In genomic region chr12:89762498-89763170, GRCh38 we compare ENCODE assay signal across 21 cellular contexts. TPM values are rescaled to one million over a fixed set of nuclear protein-coding genes. Genes with fewer than 3 reads are reported as not detected.
DNase-seq lines count a peak whose midpoint lies in the region; ATAC-seq and TF ChIP-seq lines count a peak whose summit lies in the region.
"Had no signal": no experiment of that assay in that cellular context is flagged by ENCODE, and none has a peak within 500 bp of the region (broad histone marks: within the 10 kb centered on the region; RNA-seq: fewer than 3 reads in every experiment).

No MANE protein-coding gene starts in this region.

- H3K9me3 Mint-ChIP-seq in activated CD8-positive, alpha-beta T cell treated with anti-CD3 and anti-CD28 coated beads for 36 hours: peaks cover 8% of the 10 kb centered on the region
- no peaks in the 10 kb centered on the region for H3K9me3 Mint-ChIP-seq in stimulated activated memory B cell treated with anti-CD40 and anti-IgM and Interleukin-4, amounts not matched to agents 10 μg/mL and 1 μg/mL and 100 μg/mL, for 72 hours
- H3K9me3 Mint-ChIP-seq in activated naive CD4-positive, alpha-beta T cell treated with anti-CD3 and anti-CD28 coated beads, Interleukin-2, amount 50 U/mL, for 72 hours: peaks cover 4 to 10% of the 10 kb centered on the region in 2 donors

- TF ChIP-seq CTCF in activated CD8-positive, alpha-beta T cell treated with anti-CD3 and anti-CD28 coated beads for 36 hours (IDR thresholded peaks at IDR 0.05): no peak
- no peak for TF ChIP-seq CTCF in MM.1S (IDR thresholded peaks at IDR 0.05; ENCODE audit: low read length)

- H2AFZ ChIP-seq in MM.1S (ENCODE audit: low read length): no peak overlapping the region
- H2AFZ ChIP-seq: hepatocyte had no signal

- H3K27ac Mint-ChIP-seq in activated CD8-positive, alpha-beta T cell treated with anti-CD3 and anti-CD28 coated beads for 36 hours: no peak overlapping the region
- no peak overlapping the region for H3K27ac Mint-ChIP-seq in stimulated activated memory B cell treated with anti-CD40 and anti-IgM and Interleukin-4, amounts not matched to agents 10 μg/mL and 1 μg/mL and 100 μg/mL, for 72 hours
- no peak overlapping the region for H3K27ac Mint-ChIP-seq in activated naive CD4-positive, alpha-beta T cell treated with anti-CD3 and anti-CD28 coated beads, Interleukin-2, amount 50 U/mL, for 72 hours
- H3K27ac Mint-ChIP-seq: nephron progenitor cell had no signal

- no peaks in the 10 kb centered on the region for H3K36me3 Mint-ChIP-seq in activated CD8-positive, alpha-beta T cell treated with anti-CD3 and anti-CD28 coated beads for 36 hours (ENCODE audit: low read depth)
- H3K36me3 Mint-ChIP-seq in stimulated activated memory B cell treated with anti-CD40 and anti-IgM and Interleukin-4, amounts not matched to agents 10 μg/mL and 1 μg/mL and 100 μg/mL, for 72 hours: peaks cover 9% of the 10 kb centered on the region
- peaks cover 0 to under 1% of the 10 kb centered on the region in 2 donors for H3K36me3 Mint-ChIP-seq in activated naive CD4-positive, alpha-beta T cell treated with anti-CD3 and anti-CD28 coated beads, Interleukin-2, amount 50 U/mL, for 72 hours

- no peaks in the 10 kb centered on the region for H3K79me2 ChIP-seq in MM.1S (ENCODE audit: low read length)
- H3K79me2 ChIP-seq: hepatocyte had no signal

- no peak overlapping the region for H3K4me2 ChIP-seq in MM.1S (ENCODE audit: low read depth, low read length)
- H3K4me2 ChIP-seq: hepatocyte had no signal

- no peak overlapping the region for H3K9ac ChIP-seq in MM.1S (ENCODE audit: low read length)

- POLR2A ChIA-PET in activated CD8-positive, alpha-beta T cell treated with anti-CD3 and anti-CD28 coated beads for 36 hours (lab: Charles Lee): interaction anchor here (0.6 to 0.9 kb wide), 2 partner anchors 12 to 53 kb away, joined by 3 read pairs; no protein-coding TSS in a partner anchor

- H3K4me1 Mint-ChIP-seq in activated CD8-positive, alpha-beta T cell treated with anti-CD3 and anti-CD28 coated beads for 36 hours (ENCODE audit: low read depth): peaks cover 34% of the 10 kb centered on the region
- H3K4me1 Mint-ChIP-seq in stimulated activated memory B cell treated with anti-CD40 and anti-IgM and Interleukin-4, amounts not matched to agents 10 μg/mL and 1 μg/mL and 100 μg/mL, for 72 hours: peaks cover 36% of the 10 kb centered on the region
- H3K4me1 Mint-ChIP-seq: nephron progenitor cell had no signal

- no peaks in the 10 kb centered on the region for H3K9me3 ChIP-seq in MM.1S (replicated peaks; ENCODE audit: insufficient read depth, low read length)
- H3K9me3 ChIP-seq: vagina had no signal

- no peak overlapping the region for H3K4me3 ChIP-seq in MM.1S (ENCODE audit: low read length)
- H3K4me3 ChIP-seq: hepatocyte, vagina had no signal

- no peaks in the 10 kb centered on the region for H3K27me3 ChIP-seq in MM.1S (replicated peaks; ENCODE audit: insufficient read depth, low read length)
- H3K27me3 ChIP-seq: hepatocyte, vagina had no signal

- no peaks in the 10 kb centered on the region for H4K20me1 ChIP-seq in MM.1S (ENCODE audit: insufficient read depth, low read length)

- no peak for DNase-seq in activated CD8-positive, alpha-beta T cell treated with anti-CD3 and anti-CD28 coated beads for 36 hours
- DNase-seq in MM.1S (no peak), glomerular visceral epithelial cell (ENCODE audit: extremely low spot score) (no peak)
- no peak for DNase-seq in activated naive CD4-positive, alpha-beta T cell treated with anti-CD3 and anti-CD28 coated beads, Interleukin-2, amount 50 U/mL, for 72 hours (ENCODE audit: low spot score in 2 of 2)
- DNase-seq: activated T-cell treated with anti-CD3 and anti-CD28 coated beads, Interleukin-2, amount 50 U/mL, for 4 hours; amygdala; GF-D8; HCEC 1CT; NCI-H1417 treated with DMSO at 0.1 percent for 48 hours; NCI-H345; nephron progenitor cell; right cardiac atrium; stimulated activated CD4-positive, alpha-beta T cell treated with anti-CD3 and anti-CD28 coated beads, Interleukin-4, amount 100 ng/mL, for 24 hours had no signal

- CTCF ChIA-PET in activated CD8-positive, alpha-beta T cell treated with anti-CD3 and anti-CD28 coated beads for 36 hours (lab: Charles Lee): no interaction called here

- H3K36me3 ChIP-seq in MM.1S (replicated peaks; ENCODE audit: insufficient read depth, low read length): no peaks in the 10 kb centered on the region
- H3K36me3 ChIP-seq: vagina had no signal

- H3K4me1 ChIP-seq in MM.1S (ENCODE audit: low read length): no peaks in the 10 kb centered on the region
- H3K4me1 ChIP-seq: vagina had no signal

- H3K9me2 ChIP-seq in MM.1S (replicated peaks; ENCODE audit: insufficient read depth, low read length): no peaks in the 10 kb centered on the region

- H3K4me3 Mint-ChIP-seq in activated CD8-positive, alpha-beta T cell treated with anti-CD3 and anti-CD28 coated beads for 36 hours: no peak overlapping the region
- no peak overlapping the region for H3K4me3 Mint-ChIP-seq in stimulated activated memory B cell treated with anti-CD40 and anti-IgM and Interleukin-4, amounts not matched to agents 10 μg/mL and 1 μg/mL and 100 μg/mL, for 72 hours
- H3K4me3 Mint-ChIP-seq: activated T-cell treated with anti-CD3 and anti-CD28 coated beads, Interleukin-2, amount 50 U/mL, for 4 hours; nephron progenitor cell had no signal

- H3K27me3 Mint-ChIP-seq in activated CD8-positive, alpha-beta T cell treated with anti-CD3 and anti-CD28 coated beads for 36 hours: no peaks in the 10 kb centered on the region
- no peaks in the 10 kb centered on the region for H3K27me3 Mint-ChIP-seq in stimulated activated memory B cell treated with anti-CD40 and anti-IgM and Interleukin-4, amounts not matched to agents 10 μg/mL and 1 μg/mL and 100 μg/mL, for 72 hours

- H3F3A ChIP-seq in MM.1S (ENCODE audit: insufficient read depth, low read length): no peaks in the 10 kb centered on the region

- ATAC-seq in GM18870 (IDR thresholded peaks at IDR 0.05; ENCODE audit: unreplicated experiment) (peak; percentile 41), HG03460 (IDR thresholded peaks at IDR 0.05; ENCODE audit: unreplicated experiment) (peak; percentile 48)
- ATAC-seq in activated CD8-positive, alpha-beta T cell treated with anti-CD3 and anti-CD28 coated beads for 36 hours: peak; percentile 55
- peak; percentile 64 for ATAC-seq in stimulated activated memory B cell treated with anti-CD40 and anti-IgM and Interleukin-4, amounts not matched to agents 10 μg/mL and 1 μg/mL and 100 μg/mL, for 72 hours
- ATAC-seq in activated naive CD4-positive, alpha-beta T cell treated with anti-CD3 and anti-CD28 coated beads, Interleukin-2, amount 50 U/mL, for 72 hours: no peak
- ATAC-seq: HepG2, left lobe of liver, Panc1, right cardiac atrium had no signal

- intact Hi-C loops in activated CD8-positive, alpha-beta T cell treated with anti-CD3 and anti-CD28 coated beads for 36 hours (cut with micrococcal nuclease): loop anchor here (10.0 kb wide), 2 partner anchors 92 to 322 kb away; no protein-coding TSS in a partner anchor

- H3K27ac ChIP-seq in MM.1S (ENCODE audit: low read length): no peak overlapping the region
- H3K27ac ChIP-seq: hepatocyte, vagina had no signal

RNA-seq across cellular contexts. Expression of gene ATP2B1, which starts 54.0 kb away (rescaled TPM):
- total RNA-seq in activated CD8-positive, alpha-beta T cell treated with anti-CD3 and anti-CD28 coated beads for 36 hours: 10 to 100 TPM; 20.8 to 26.2 TPM
- 10 to 100 TPM; 14.5 to 18.2 TPM for total RNA-seq in activated naive CD4-positive, alpha-beta T cell treated with anti-CD3 and anti-CD28 coated beads, Interleukin-2, amount 50 U/mL, for 72 hours

Comparison
In these comparisons a context has a peak if more than half of its experiments do, and no peak if none do; other contexts are left out.
1. ATAC-seq: peak in GM18870 (single experiment), HG03460 (single experiment), activated CD8-positive, alpha-beta T cell treated with anti-CD3 and anti-CD28 coated beads for 36 hours (single experiment) and stimulated activated memory B cell treated with anti-CD40 and anti-IgM and Interleukin-4, amounts not matched to agents 10 μg/mL and 1 μg/mL and 100 μg/mL, for 72 hours (single experiment); none in activated naive CD4-positive, alpha-beta T cell treated with anti-CD3 and anti-CD28 coated beads, Interleukin-2, amount 50 U/mL, for 72 hours (0 of 2).